In genomic region chr15:93664180-93664951, GRCh38 we compare ENCODE assay signal across 1 cellular context.
TF ChIP-seq lines count a peak whose summit lies in the region.

No MANE protein-coding gene starts in this region.

TF ChIP-seq in GM23338, 12 proteins besides CTCF, POLR2A, EP300 and RAD21 (continued from another document):
- no peak for TF ChIP-seq ZNF462 (CRISPR knock-in tag; IDR thresholded peaks at IDR 0.05)
